23 cellular contexts compared by ENCODE assay signal in the genomic region with DNA sequence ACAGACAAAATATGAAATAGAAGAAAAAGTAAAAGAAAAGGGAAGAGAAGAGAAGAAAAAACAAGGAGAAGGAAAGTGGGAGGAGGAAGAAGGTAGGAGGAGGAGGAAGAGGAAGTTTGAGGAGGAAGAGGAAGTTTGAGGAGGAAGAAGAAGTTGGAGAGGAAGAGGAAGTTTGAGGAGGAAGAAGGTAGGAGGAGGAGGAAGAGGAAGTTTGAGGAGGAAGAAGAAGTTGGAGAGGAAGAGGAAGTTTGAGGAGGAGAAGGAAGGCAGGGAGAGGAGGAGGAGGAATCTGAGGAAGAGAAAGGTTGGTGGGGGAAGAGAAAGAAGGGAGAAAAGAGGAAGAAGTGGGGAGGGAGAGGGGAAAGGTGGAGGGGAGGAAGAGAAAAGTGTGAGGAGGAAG.
"Had no signal": no experiment of that assay in that cellular context is flagged by ENCODE, and none has a peak within 500 bp of the region (broad histone marks: within the 10 kb centered on the region; RNA-seq: fewer than 3 reads in every experiment).

No MANE protein-coding gene starts in this region.

- DNase-seq: hippocampal formation; kidney glomerular epithelial cell; left cardiac atrium; midbrain; mucosa of descending colon; naive thymus-derived CD4-positive, alpha-beta T cell; ovary; right lobe of liver; stimulated activated CD4-positive, alpha-beta T cell treated with anti-CD3 and anti-CD28 coated beads, Interleukin-1b, Interleukin-23, amount 100 ng/mL, for 48 hours; stimulated activated CD4-positive, alpha-beta T cell treated with anti-CD3 and anti-CD28 coated beads, Interleukin-4, amount 100 ng/mL, for 1 hour; stimulated activated naive B cell treated with anti-CD40 and anti-IgM and Interleukin-4, amounts not matched to agents 10 μg/mL and 1 μg/mL and 100 μg/mL, for 72 hours; stimulated activated naive CD8-positive, alpha-beta T cell treated with anti-CD3 and anti-CD28 coated beads, Interleukin-15, Interleukin-2, amounts not matched to agents 100 U/mL and 50 U/mL, for 24 hours; stomach; testis; thyroid gland; transverse colon; upper lobe of left lung had no signal

- H3K4me1 Mint-ChIP-seq: stimulated activated naive B cell treated with anti-CD40 and anti-IgM and Interleukin-4, amounts not matched to agents 10 μg/mL and 1 μg/mL and 100 μg/mL, for 72 hours had no signal

- H3K36me3 ChIP-seq: ovary, right atrium auricular region, right lobe of liver, stomach, thyroid gland, transverse colon, upper lobe of left lung had no signal

- H3K27ac ChIP-seq: ovary, right atrium auricular region, right lobe of liver, stomach, testis, thyroid gland, transverse colon, upper lobe of left lung had no signal

- ATAC-seq: left cardiac atrium; left lobe of liver; mucosa of descending colon; naive thymus-derived CD4-positive, alpha-beta T cell; natural killer cell treated with Interleukin-12 subunit alpha and Interleukin-12 subunit beta and Interleukin-15 and Interleukin-18, amount 100 ng/mL, for 72 hours; right lobe of liver; stimulated activated naive B cell treated with anti-CD40 and anti-IgM and Interleukin-4, amounts not matched to agents 10 μg/mL and 1 μg/mL and 100 μg/mL, for 72 hours; stimulated activated naive CD8-positive, alpha-beta T cell treated with anti-CD3 and anti-CD28 coated beads, Interleukin-15, Interleukin-2, amounts not matched to agents 100 U/mL and 50 U/mL, for 24 hours had no signal

- H3K36me3 Mint-ChIP-seq: naive thymus-derived CD4-positive, alpha-beta T cell; natural killer cell treated with Interleukin-12 subunit alpha and Interleukin-12 subunit beta and Interleukin-15 and Interleukin-18, amount 100 ng/mL, for 72 hours; stimulated activated naive B cell treated with anti-CD40 and anti-IgM and Interleukin-4, amounts not matched to agents 10 μg/mL and 1 μg/mL and 100 μg/mL, for 72 hours had no signal

- H3K4me3 ChIP-seq: lung, mucosa of descending colon, ovary, right atrium auricular region, right lobe of liver, smooth muscle cell, stomach, testis, thyroid gland, transverse colon, upper lobe of left lung had no signal

- H3K4me1 ChIP-seq: right atrium auricular region, stomach, testis, upper lobe of left lung had no signal

- H3K27ac Mint-ChIP-seq: naive thymus-derived CD4-positive, alpha-beta T cell; natural killer cell treated with Interleukin-12 subunit alpha and Interleukin-12 subunit beta and Interleukin-15 and Interleukin-18, amount 100 ng/mL, for 72 hours; progenitor cell of endocrine pancreas; stimulated activated naive B cell treated with anti-CD40 and anti-IgM and Interleukin-4, amounts not matched to agents 10 μg/mL and 1 μg/mL and 100 μg/mL, for 72 hours had no signal

- H3K4me3 Mint-ChIP-seq: naive thymus-derived CD4-positive, alpha-beta T cell; natural killer cell treated with Interleukin-12 subunit alpha and Interleukin-12 subunit beta and Interleukin-15 and Interleukin-18, amount 100 ng/mL, for 72 hours; stimulated activated naive B cell treated with anti-CD40 and anti-IgM and Interleukin-4, amounts not matched to agents 10 μg/mL and 1 μg/mL and 100 μg/mL, for 72 hours had no signal

- H3K9me3 ChIP-seq: mucosa of descending colon, ovary, right atrium auricular region, right lobe of liver, stomach, testis, thyroid gland, transverse colon, upper lobe of left lung had no signal
